Comparison of ENCODE assay signal across 11 cellular contexts in genomic region chr7:150800576-150801241, GRCh38. TPM values are rescaled to one million over a fixed set of nuclear protein-coding genes. Genes with fewer than 3 reads are reported as not detected.
DNase-seq lines count a peak whose midpoint lies in the region; ATAC-seq, FAIRE-seq and TF ChIP-seq lines count a peak whose summit lies in the region.
"Had no signal": no experiment of that assay in that cellular context is flagged by ENCODE, and none has a peak within 500 bp of the region (broad histone marks: within the 10 kb centered on the region; RNA-seq: fewer than 3 reads in every experiment).

Gene TMEM176A, plus strand, starts transcription at chr7:150800769. Its CDS starts 782 bp downstream, at chr7:150801551.

- no TSS peak for BruUV-seq in MCF 10A (replicated peaks; lab: Mats Ljungman, UMichigan)

- CTCF ChIA-PET in MCF 10A (lab: Yijun Ruan, JAX), result interaction anchor here (0.6 kb wide), 1 partner anchor 221 kb away, joined by 4 read pairs; no protein-coding TSS in a partner anchor

- intact Hi-C loops in breast epithelium (cut with DNase I; ENCODE audit: low total_unique reads), result no loop called here
- intact Hi-C loops in MCF 10A (cut with micrococcal nuclease), result no loop called here
- intact Hi-C loops in esophagus muscularis mucosa (cut with DNase I), result no loop called here

- H3K27me3 Mint-ChIP-seq in MCF 10A (ENCODE audit: insufficient read depth, unreplicated experiment), result peaks cover 11% of the 10 kb centered on the region
- H3K27me3 Mint-ChIP-seq in nephron (ENCODE audit: low read depth), result peaks cover 51% of the 10 kb centered on the region

- TF ChIP-seq CTCF in breast epithelium (IDR thresholded peaks at IDR 0.05), result no peak
- no peak for TF ChIP-seq CTCF in MCF 10A (IDR thresholded peaks at IDR 0.05; ENCODE audit: unreplicated experiment)
- TF ChIP-seq CTCF in esophagus muscularis mucosa (IDR thresholded peaks at IDR 0.05), result no peak
- TF ChIP-seq CTCF in nephron (IDR thresholded peaks at IDR 0.05; ENCODE audit: unreplicated experiment in 3 of 3), result no peak

- no peak for FAIRE-seq in urothelium cell line (lab: Jason Lieb, UNC)

- H3K4me1 ChIP-seq in breast epithelium, result no peaks in the 10 kb centered on the region
- peaks cover 14 to 25% (median 21%) of the 10 kb centered on the region in 4 donors for H3K4me1 ChIP-seq in esophagus muscularis mucosa

- H3K9me3 Mint-ChIP-seq in MCF 10A (ENCODE audit: unreplicated experiment) (peaks cover 8% of the 10 kb centered on the region), nephron (peaks cover 5% of the 10 kb centered on the region)

- H3K27ac Mint-ChIP-seq in MCF 10A (ENCODE audit: low read depth, unreplicated experiment), result no peak within 1 kb of the TSS
- peak within 1 kb of the TSS in 2 of 3 experiments; percentile 61 to 80 for H3K27ac Mint-ChIP-seq in nephron

- POLR2A ChIA-PET in MCF 10A (lab: Yijun Ruan, JAX), result no interaction called here

- peaks cover 3% of the 10 kb centered on the region in 2 donors for H3K9me3 ChIP-seq in breast epithelium
- peaks cover 0 to 10% (median 3%) of the 10 kb centered on the region in 4 donors for H3K9me3 ChIP-seq in esophagus muscularis mucosa
- H3K9me3 ChIP-seq in MG63, result no peaks in the 10 kb centered on the region

- ATAC-seq in GM19035 (IDR thresholded peaks at IDR 0.05; ENCODE audit: unreplicated experiment), result no peak
- ATAC-seq: HCT116 had no signal

- H3K27me3 ChIP-seq in breast epithelium (peaks cover 2 to 21% of the 10 kb centered on the region in 2 donors), esophagus muscularis mucosa (peaks cover 0 to 71% (median 17%) of the 10 kb centered on the region in 4 donors), MG63 (no peaks in the 10 kb centered on the region)
- H3K27me3 ChIP-seq: BLaER1 had no signal

- no peaks in the 10 kb centered on the region for H3K4me1 Mint-ChIP-seq in MCF 10A (ENCODE audit: insufficient read depth, unreplicated experiment)
- peaks cover 20% of the 10 kb centered on the region for H3K4me1 Mint-ChIP-seq in nephron

- no peak within 1 kb of the TSS for H3K4me3 Mint-ChIP-seq in MCF 10A (ENCODE audit: unreplicated experiment)
- peak within 1 kb of the TSS; percentile 75 to 88 (median 87) for H3K4me3 Mint-ChIP-seq in nephron

- no peak for TF ChIP-seq EP300 in esophagus muscularis mucosa (IDR thresholded peaks at IDR 0.05)

- WGBS in esophagus muscularis mucosa, result 23% methylated on average over 20 of the region's 54 CpGs

- DNase-seq in breast epithelium (ENCODE audit: low spot score in 2 of 2) (no peak), MCF 10A (ENCODE audit: unreplicated experiment) (no peak), esophagus muscularis mucosa (ENCODE audit: extremely low spot score) (peak; percentile 64), urothelium cell line (ENCODE audit: low spot score) (peak; percentile 2), MG63 (no peak), OCI-M2 (lab: John Stamatoyannopoulos, UW; ENCODE audit: unreplicated experiment) (no peak)
- DNase-seq: cortex of kidney had no signal

- H3K36me3 Mint-ChIP-seq in MCF 10A (ENCODE audit: insufficient read depth, unreplicated experiment) (no peaks in the 10 kb centered on the region), nephron (ENCODE audit: low read depth) (peaks cover 2% of the 10 kb centered on the region)

- TF ChIP-seq POLR2A in breast epithelium (IDR thresholded peaks at IDR 0.05) (no peak), esophagus muscularis mucosa (IDR thresholded peaks at IDR 0.05; ENCODE audit: low read depth) (no peak)

- H3K36me3 ChIP-seq in breast epithelium, result no peaks in the 10 kb centered on the region
- H3K36me3 ChIP-seq in esophagus muscularis mucosa, result peaks cover 0 to 10% (median 5%) of the 10 kb centered on the region in 4 donors
- H3K36me3 ChIP-seq in MG63, result no peaks in the 10 kb centered on the region
- H3K36me3 ChIP-seq: BLaER1 had no signal

- peak within 1 kb of the TSS; percentile 61 to 83 (median 65) for H3K4me3 ChIP-seq in breast epithelium
- peak within 1 kb of the TSS; percentile 54 to 72 (median 61) for H3K4me3 ChIP-seq in esophagus muscularis mucosa
- no peak within 1 kb of the TSS for H3K4me3 ChIP-seq in MG63
- H3K4me3 ChIP-seq: BLaER1 had no signal

- H3K27ac ChIP-seq in breast epithelium (peak within 1 kb of the TSS; percentile 64 to 87), esophagus muscularis mucosa (replicated peaks in 1 of 4) (peak within 1 kb of the TSS; percentile 63 to 78 (median 72))
- H3K27ac ChIP-seq: BLaER1 had no signal

RNA-seq across cellular contexts. Expression of gene TMEM176A, which starts in this region (rescaled TPM):
- total RNA-seq in breast epithelium (10 to 100 TPM; 28.3 to 66.5 (median 42.6) TPM), MCF 10A (2022) (not detected in 2 replicates), esophagus muscularis mucosa (10 to 100 TPM; 11.6 to 47.7 (median 35.5) TPM)
- total RNA-seq in MG63 (2014; rRNA removed; shearing (Covaris generic); ENCODE audit: low replicate concordance), result not detected in 2 replicates

Comparison
In these comparisons a context has a peak if more than half of its experiments do, and no peak if none do; other contexts are left out.
1. RNA of gene TMEM176A (total RNA-seq): 28.3 to 66.5 TPM in breast epithelium and 11.6 to 47.7 TPM in esophagus muscularis mucosa; not detected in MCF 10A and not detected in MG63; every median in the first group is over 10 times any median in the second.
2. DNase-seq: peak in esophagus muscularis mucosa (single experiment) and urothelium cell line (single experiment); none in breast epithelium (0 of 2), MCF 10A (single experiment), MG63 (single experiment) and OCI-M2 (single experiment).